Comparison of ENCODE assay signal across 15 cellular contexts in genomic region chr12:2248087-2248900, GRCh38.
DNase-seq lines count a peak whose midpoint lies in the region; ATAC-seq, FAIRE-seq and TF ChIP-seq lines count a peak whose summit lies in the region.
"Had no signal": no experiment of that assay in that cellular context is flagged by ENCODE, and none has a peak within 500 bp of the region (broad histone marks: within the 10 kb centered on the region; RNA-seq: fewer than 3 reads in every experiment).

No MANE protein-coding gene starts in this region.

- H2BK120ac ChIP-seq in IMR-90 (ENCODE audit: low read depth, low read length) = peak overlapping the region; percentile 96

- intact Hi-C loops in IMR-90 (cut with micrococcal nuclease) = loop anchor here (2.0 kb wide), 2 partner anchors 37 to 67 kb away; no protein-coding TSS in a partner anchor

- H4K5ac ChIP-seq in IMR-90 (ENCODE audit: low read depth, low read length) = peak overlapping the region; percentile 25

- peak overlapping the region; percentile 96 for H2BK5ac ChIP-seq in IMR-90 (ENCODE audit: low read depth, low read length, poor library complexity, severe bottlenecking)

- H3K27me3 ChIP-seq in AG04450 (ENCODE audit: control insufficient read depth, insufficient read depth, low read length) = no peaks in the 10 kb centered on the region
- H3K27me3 ChIP-seq in IMR-90 (ENCODE audit: control insufficient read depth, insufficient read depth, low read length) = no peaks in the 10 kb centered on the region
- no peaks in the 10 kb centered on the region for H3K27me3 ChIP-seq in bronchial epithelial cell (ENCODE audit: control insufficient read depth, insufficient read depth, low read length)
- H3K27me3 ChIP-seq: testis had no signal

- peak overlapping the region; percentile 97 for H4K91ac ChIP-seq in IMR-90 (ENCODE audit: insufficient read depth, low read depth, low read length)

- peak overlapping the region; percentile 77 for H2AK9ac ChIP-seq in IMR-90 (replicated peaks; ENCODE audit: low read depth, low read length, poor library complexity)

- in situ Hi-C loops in IMR-90 (cut with MboI; ENCODE audit: low sequenced_read_pairs) = no loop called here

- H3K23ac ChIP-seq in IMR-90 (ENCODE audit: low read depth, low read length) = peak overlapping the region; percentile 72

- H3K36me3 ChIP-seq in IMR-90 (ENCODE audit: control insufficient read depth, insufficient read depth, low read length) = no peaks in the 10 kb centered on the region
- no peaks in the 10 kb centered on the region for H3K36me3 ChIP-seq in bronchial epithelial cell (ENCODE audit: control insufficient read depth, insufficient read depth, low read length)
- H3K36me3 ChIP-seq: SJCRH30 had no signal

- peak overlapping the region; percentile 99 for H2AK5ac ChIP-seq in IMR-90 (ENCODE audit: low read depth, low read length)

- POLR2A ChIA-PET in AG04450 (lab: Yijun Ruan, JAX) (interaction anchor here (0.6 to 1.8 kb wide), 6 partner anchors 17 to 559 kb away, joined by 3 to 12 read pairs (median 3); no protein-coding TSS in a partner anchor), IMR-90 (lab: Charles Lee; ENCODE audit: unreplicated experiment) (no interaction called here)

- H3K4me3 ChIP-seq in AG04450 (ENCODE audit: low read depth, low read length) = no peak overlapping the region; the same call in 1 of the 2 replicates
- H3K4me3 ChIP-seq in IMR-90 (ENCODE audit: insufficient read depth, low read depth, low read length) = no peak overlapping the region
- no peak overlapping the region for H3K4me3 ChIP-seq in bronchial epithelial cell (ENCODE audit: low read depth, low read length)
- H3K4me3 ChIP-seq: SJCRH30, testis had no signal

- DNase-seq in AG04450 (ENCODE audit: low read depth, low spot score) (peak; percentile 71), IMR-90 (peak; percentile 91), bronchial epithelial cell (ENCODE audit: low read depth) (no peak), left lobe of liver (ENCODE audit: low spot score) (no peak), DMS79 treated with DMSO at 0.1 percent for 48 hours (lab: John Stamatoyannopoulos, UW) (no peak), T-helper 1 cell (no peak)
- DNase-seq in activated CD4-positive, alpha-beta T cell treated with anti-CD3 and anti-CD28 coated beads for 48 hours = no peak
- DNase-seq: activated CD8-positive, alpha-beta T cell treated with anti-CD3 and anti-CD28 coated beads for 36 hours; activated naive CD8-positive, alpha-beta T cell treated with anti-CD3 and anti-CD28 coated beads, Interleukin-2, amount 50 U/mL, for 24 hours; AML-193; endodermal cell; nucleus accumbens; SJCRH30; testis had no signal

- CTCF ChIA-PET in AG04450 (lab: Charles Lee) = no interaction called here
- CTCF ChIA-PET in IMR-90 (lab: Yijun Ruan, JAX) = no interaction called here

- peaks cover 58% of the 10 kb centered on the region for H3K4me1 ChIP-seq in IMR-90 (ENCODE audit: control insufficient read depth, insufficient read depth, low read length)
- H3K4me1 ChIP-seq: SJCRH30, testis had no signal

- peak overlapping the region; percentile 84 for H3K56ac ChIP-seq in IMR-90 (ENCODE audit: extremely low read depth, insufficient read depth, low read length)

- FAIRE-seq in bronchial epithelial cell (lab: Jason Lieb, UNC) = peak; percentile 64

- H3K9me1 ChIP-seq in IMR-90 (ENCODE audit: insufficient read depth, low read length) = peaks cover 47% of the 10 kb centered on the region

- TF ChIP-seq POLR2A in IMR-90 (IDR thresholded peaks at IDR 0.05; ENCODE audit: low read depth, low read length) = peak; percentile 52; the same call in 1 of the 2 replicates

- H3K27ac ChIP-seq in AG04450 (ENCODE audit: low read depth, low read length) (peak overlapping the region; percentile 86), IMR-90 (ENCODE audit: insufficient read depth, low read length) (peak overlapping the region; percentile 86)
- H3K27ac ChIP-seq: SJCRH30, testis had no signal

- dilution Hi-C loops in IMR-90 (cut with HindIII; ENCODE audit: low sequenced_read_pairs, unreplicated experiment) = no loop called here

- H3K4ac ChIP-seq in IMR-90 (ENCODE audit: low read depth, low read length) = peak overlapping the region; percentile 95

- H2BK15ac ChIP-seq in IMR-90 (ENCODE audit: low read depth, low read length) = peak overlapping the region; percentile 96; the same call in 2 of the 3 replicates

- WGBS in IMR-90 (ENCODE audit: extremely low coverage in 2 of 2, insufficient read length in 1 of 2), 2 experiments = 45% methylated on average over 12 of the region's 17 CpGs; no CpG with 5 or more reads in 1 of the 2 experiments

- no TSS peak for BruUV-seq in IMR-90 (replicated peaks; lab: Mats Ljungman, UMichigan)

- TF ChIP-seq RAD21 in IMR-90 (IDR thresholded peaks at IDR 0.05; ENCODE audit: low read length) = peak; percentile 19; the same call in 1 of the 2 replicates

- H3K14ac ChIP-seq in IMR-90 (replicated peaks; ENCODE audit: low read depth, low read length) = peak overlapping the region; percentile 93

- peak overlapping the region; percentile 34 for H3K9ac ChIP-seq in IMR-90 (ENCODE audit: low read depth, low read length)

- H4K20me1 ChIP-seq in IMR-90 (ENCODE audit: insufficient read depth, low read length) = 0 out of 2 replicates have a peak, but pooled peaks cover 3% of the 10 kb centered on the region

- peak overlapping the region; percentile 96 for H2BK20ac ChIP-seq in IMR-90 (ENCODE audit: low read depth, low read length)

- H3K79me1 ChIP-seq in IMR-90 (ENCODE audit: low read depth in 1 of 2, low read length in 2 of 2) = peaks cover 9 to 52% of the 10 kb centered on the region in 2 experiments; a peak in 3 of 4 replicates

- no peak for TF ChIP-seq CTCF in AG04450 (IDR thresholded peaks at IDR 0.05; ENCODE audit: low read depth, low read length)
- TF ChIP-seq CTCF in IMR-90 (conservative IDR thresholded peaks at IDR 0.05; ENCODE audit: low read depth, low read length) = no peak
- no peak for TF ChIP-seq CTCF in bronchial epithelial cell (IDR thresholded peaks at IDR 0.05; ENCODE audit: insufficient read depth, low read length, severe bottlenecking)

- ATAC-seq in IMR-90 (ENCODE audit: low read depth) = peak; percentile 74
- peak; percentile 23 for ATAC-seq in left lobe of liver
- no peak for ATAC-seq in GM18519 (IDR thresholded peaks at IDR 0.05; ENCODE audit: low FRiP score, unreplicated experiment)
- ATAC-seq: activated CD8-positive, alpha-beta T cell treated with anti-CD3 and anti-CD28 coated beads for 36 hours; activated naive CD8-positive, alpha-beta T cell treated with anti-CD3 and anti-CD28 coated beads, Interleukin-2, amount 50 U/mL, for 24 hours had no signal

- peak overlapping the region; percentile 85 for H3K18ac ChIP-seq in IMR-90 (ENCODE audit: low read depth, low read length)

- H2AFZ ChIP-seq in IMR-90 (replicated peaks; ENCODE audit: low read length, poor library complexity) = peak overlapping the region; percentile 86

- H3K9me3 ChIP-seq in AG04450 (ENCODE audit: control insufficient read depth, insufficient read depth, low read length) (no peaks in the 10 kb centered on the region), IMR-90 (ENCODE audit: control insufficient read depth, insufficient read depth, low read length) (no peaks in the 10 kb centered on the region)
- H3K9me3 ChIP-seq: SJCRH30, testis had no signal

- peak overlapping the region; percentile 80 to 90 for H4K8ac ChIP-seq in IMR-90 (ENCODE audit: low read depth in 2 of 2, low read length in 2 of 2)

- peak overlapping the region; percentile 13 for H3K4me2 ChIP-seq in IMR-90 (ENCODE audit: low read depth, low read length)

TF ChIP-seq in IMR-90, 13 proteins besides CTCF, POLR2A, EP300 and RAD21:
- TF ChIP-seq, protein P1, sequence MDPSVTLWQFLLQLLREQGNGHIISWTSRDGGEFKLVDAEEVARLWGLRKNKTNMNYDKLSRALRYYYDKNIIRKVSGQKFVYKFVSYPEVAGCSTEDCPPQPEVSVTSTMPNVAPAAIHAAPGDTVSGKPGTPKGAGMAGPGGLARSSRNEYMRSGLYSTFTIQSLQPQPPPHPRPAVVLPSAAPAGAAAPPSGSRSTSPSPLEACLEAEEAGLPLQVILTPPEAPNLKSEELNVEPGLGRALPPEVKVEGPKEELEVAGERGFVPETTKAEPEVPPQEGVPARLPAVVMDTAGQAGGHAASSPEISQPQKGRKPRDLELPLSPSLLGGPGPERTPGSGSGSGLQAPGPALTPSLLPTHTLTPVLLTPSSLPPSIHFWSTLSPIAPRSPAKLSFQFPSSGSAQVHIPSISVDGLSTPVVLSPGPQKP (IDR thresholded peaks at IDR 0.05; ENCODE audit: borderline replicate concordance, low read depth, low read length) = no peak
- TF ChIP-seq USF2 (IDR thresholded peaks at IDR 0.05; ENCODE audit: low read depth, low read length) = no peak
- TF ChIP-seq MAZ (IDR thresholded peaks at IDR 0.05; ENCODE audit: borderline replicate concordance, low read depth, low read length) = no peak; the same call in 1 of the 2 replicates
- TF ChIP-seq MAFK (IDR thresholded peaks at IDR 0.05; ENCODE audit: low read depth, low read length) = no peak
- TF ChIP-seq FOS (IDR thresholded peaks at IDR 0.05; ENCODE audit: low read depth, low read length) = no peak
- no peak for TF ChIP-seq NFE2L2 (IDR thresholded peaks at IDR 0.05; ENCODE audit: low read depth, low read length)

Comparison
In these comparisons a context has a peak if more than half of its experiments do, and no peak if none do; other contexts are left out.
1. DNase-seq: peak in AG04450 (single experiment) and IMR-90 (single experiment); none in bronchial epithelial cell (single experiment), left lobe of liver (single experiment), DMS79 treated with DMSO at 0.1 percent for 48 hours (single experiment), activated CD4-positive, alpha-beta T cell treated with anti-CD3 and anti-CD28 coated beads for 48 hours (single experiment) and T-helper 1 cell (0 of 5).